ENCODE assay signal across 10 cellular contexts in genomic region chr6:159170333-159170672, GRCh38. TPM values are rescaled to one million over a fixed set of nuclear protein-coding genes. Genes with fewer than 3 reads are reported as not detected.
DNase-seq lines count a peak whose midpoint lies in the region; ATAC-seq, FAIRE-seq and TF ChIP-seq lines count a peak whose summit lies in the region.
"Had no signal": no experiment of that assay in that cellular context is flagged by ENCODE, and none has a peak within 500 bp of the region (broad histone marks: within the 10 kb centered on the region; RNA-seq: fewer than 3 reads in every experiment).

No MANE protein-coding gene starts in this region.

- H3F3A ChIP-seq in GM23248 (ENCODE audit: insufficient read depth): peaks cover 6% of the 10 kb centered on the region

- peak overlapping the region; percentile 64 for H3K9ac ChIP-seq in GM23248
- peak overlapping the region; percentile 26 for H3K9ac ChIP-seq in skeletal muscle satellite cell (ENCODE audit: low read depth, low read length)
- H3K9ac ChIP-seq in HepG2 (ENCODE audit: insufficient read depth, low read depth, low read length): no peak overlapping the region

- intact Hi-C loops in HepG2 (cut with micrococcal nuclease; ENCODE audit: unreplicated experiment): no loop called here

- in situ Hi-C loops in GM23248 (cut with MboI) (loop anchor here (10.0 kb wide), 1 partner anchor 474 kb away; no protein-coding TSS in a partner anchor), HepG2 (cut with HindIII; ENCODE audit: extremely low pct_ligation_motif_present, low pct_unique_long_range_greater_than_20kb) (loop anchor here (5.0 kb wide), 1 partner anchor 477 kb away; no protein-coding TSS in a partner anchor)

- H4K20me1 ChIP-seq in GM23248 (ENCODE audit: insufficient read depth): no peaks in the 10 kb centered on the region
- H4K20me1 ChIP-seq in HepG2 (ENCODE audit: insufficient read depth, low read length): no peaks in the 10 kb centered on the region

- no peak for TF ChIP-seq CTCF in WI38 (IDR thresholded peaks at IDR 0.05; ENCODE audit: low read depth, low read length)
- TF ChIP-seq CTCF in foreskin fibroblast (IDR thresholded peaks at IDR 0.05; ENCODE audit: low read depth, low read length): no peak
- no peak for TF ChIP-seq CTCF in HepG2 (CRISPR knock-in tag; IDR thresholded peaks at IDR 0.05)

- H3K4me2 ChIP-seq in GM23248 (ENCODE audit: unreplicated experiment) (peak overlapping the region; percentile 80), skeletal muscle satellite cell (ENCODE audit: low read length) (peak overlapping the region; percentile 80), HepG2 (ENCODE audit: low read depth, low read length) (no peak overlapping the region)

- TF ChIP-seq RAD21 in HepG2 (CRISPR knock-in tag; IDR thresholded peaks at IDR 0.05): no peak

- H3K36me3 ChIP-seq in GM23248 (ENCODE audit: low read depth) (no peaks in the 10 kb centered on the region), skeletal muscle satellite cell (ENCODE audit: insufficient read depth, low read length) (no peaks in the 10 kb centered on the region), HepG2 (replicated peaks in 1 of 2; ENCODE audit: control insufficient read depth in 1 of 2, insufficient read depth in 2 of 2, low read length in 2 of 2) (no peaks in the 10 kb centered on the region)

- no peak for TF ChIP-seq POLR2A in HepG2 (IDR thresholded peaks at IDR 0.05; ENCODE audit: insufficient read depth in 1 of 2, low read depth in 2 of 2, low read length in 2 of 2)

- no peak for DNase-seq in GM23248
- no peak for DNase-seq in foreskin fibroblast
- no peak for DNase-seq in NCI-H2081 treated with DMSO at 0.1 percent for 48 hours (lab: John Stamatoyannopoulos, UW)
- no peak for DNase-seq in HepG2 (ENCODE audit: low spot score)

- no TSS peak for BruUV-seq in HepG2 (replicated peaks; lab: Mats Ljungman, UMichigan)

- WGBS in GM23248 (ENCODE audit: low coverage in 1 of 2, low lambda C conversion rate in 2 of 2, missing lambda C conversion rate in 2 of 2), 2 experiments: 4% methylated on average over 7 of the region's 7 CpGs
- 42% methylated on average over 7 of the region's 7 CpGs for whole genome bisulfite sequencing in HepG2 (ENCODE audit: low lambda C conversion rate)

- H2AFZ ChIP-seq in GM23248 (peak overlapping the region; percentile 86), HepG2 (ENCODE audit: low read length) (no peak overlapping the region)

- FAIRE-seq in HepG2 (lab: Jason Lieb, UNC): no peak
- FAIRE-seq: GM12891, K562 had no signal

- no peak for TF ChIP-seq EP300 in HepG2 (IDR thresholded peaks at IDR 0.05; ENCODE audit: low read depth in 2 of 2, low read length in 2 of 2)
- no peak for TF ChIP-seq EP300 in HepG2 (CRISPR knock-in tag; IDR thresholded peaks at IDR 0.05; ENCODE audit: borderline replicate concordance)

- POLR2A ChIA-PET in HepG2 (lab: Yijun Ruan, JAX): no interaction called here

- H3K27ac ChIP-seq in GM23248 (no peak overlapping the region), HepG2 (ENCODE audit: extremely low read length, insufficient read depth, low read length) (no peak overlapping the region)
- H3K27ac ChIP-seq: VCaP had no signal

- H3K4me3 ChIP-seq in GM23248: peak overlapping the region; percentile 72
- 0 out of 2 replicates have a peak overlapping the region, but pooled peaks have one; percentile 26 for H3K4me3 ChIP-seq in WI38 (ENCODE audit: low read depth, low read length)
- peak overlapping the region; percentile 37 to 50 for H3K4me3 ChIP-seq in foreskin fibroblast (ENCODE audit: low read depth in 1 of 2, low read length in 2 of 2)
- H3K4me3 ChIP-seq in skeletal muscle satellite cell (ENCODE audit: low read length): peak overlapping the region; percentile 66
- H3K4me3 ChIP-seq in HepG2 (replicated peaks in 1 of 3; ENCODE audit: insufficient read depth in 1 of 3, low read depth in 2 of 3, low read length in 3 of 3): no peak overlapping the region
- H3K4me3 ChIP-seq: K562 had no signal

- no peaks in the 10 kb centered on the region for H3K9me2 ChIP-seq in GM23248 (ENCODE audit: insufficient read depth)

- CTCF ChIA-PET in HepG2 (lab: Yijun Ruan, JAX; ENCODE audit: low intra/inter-chr PET ratio, low total read pairs): no interaction called here

- H3K27me3 ChIP-seq in GM23248 (replicated peaks; ENCODE audit: insufficient read depth) (0 out of 2 replicates have a peak, but pooled peaks cover 7% of the 10 kb centered on the region), skeletal muscle satellite cell (ENCODE audit: control insufficient read depth, insufficient read depth, low read length) (peaks cover 68% of the 10 kb centered on the region), HepG2 (ENCODE audit: control insufficient read depth in 1 of 2, insufficient read depth in 2 of 2, low read length in 2 of 2) (peaks cover 3 to 58% of the 10 kb centered on the region in 2 experiments)

- H3K9me3 ChIP-seq in GM23248 (ENCODE audit: low read depth) (no peaks in the 10 kb centered on the region), skeletal muscle satellite cell (replicated peaks; ENCODE audit: low read length) (no peaks in the 10 kb centered on the region), HepG2 (ENCODE audit: low read length) (no peaks in the 10 kb centered on the region)

- H3K4me1 ChIP-seq in GM23248 (ENCODE audit: insufficient read depth) (peaks cover 21% of the 10 kb centered on the region), skeletal muscle satellite cell (ENCODE audit: control insufficient read depth, insufficient read depth, low read length) (peaks cover 17% of the 10 kb centered on the region), HepG2 (ENCODE audit: insufficient read depth, low read length) (no peaks in the 10 kb centered on the region)

- H3K79me2 ChIP-seq in GM23248 (ENCODE audit: insufficient read depth) (no peaks in the 10 kb centered on the region), HepG2 (ENCODE audit: insufficient read depth, low read length) (no peaks in the 10 kb centered on the region)

- ATAC-seq in GM19452 (IDR thresholded peaks at IDR 0.05; ENCODE audit: unreplicated experiment) (no peak), HepG2 (no peak)
- ATAC-seq: K562 had no signal

TF ChIP-seq in HepG2, 621 proteins besides CTCF, POLR2A, EP300 and RAD21 (continues in another document):
- TF ChIP-seq ERF (CRISPR knock-in tag; IDR thresholded peaks at IDR 0.05) (no peak), ETV5 (CRISPR knock-in tag; IDR thresholded peaks at IDR 0.05; ENCODE audit: borderline replicate concordance) (no peak), ZMAT5 (CRISPR knock-in tag; IDR thresholded peaks at IDR 0.05; ENCODE audit: borderline replicate concordance, low read depth) (no peak), REXO4 (CRISPR knock-in tag; IDR thresholded peaks at IDR 0.05; ENCODE audit: borderline replicate concordance) (no peak), ZNF367 (CRISPR knock-in tag; IDR thresholded peaks at IDR 0.05; ENCODE audit: borderline replicate concordance) (no peak), ZNF17 (CRISPR knock-in tag; IDR thresholded peaks at IDR 0.05) (no peak), HIC2 (CRISPR knock-in tag; IDR thresholded peaks at IDR 0.05; ENCODE audit: low read depth) (no peak), ZFP36 (IDR thresholded peaks at IDR 0.05; ENCODE audit: borderline replicate concordance, low read depth, low read length, partially characterized antibody) (no peak)

RNA-seq across cellular contexts. Expression of gene FNDC1, which starts 1.1 kb away (rescaled TPM):
- total RNA-seq in GM23248 (2014; rRNA removed; shearing (Covaris generic)): 4.8 and 5.2 TPM in 2 replicates
- polyA plus RNA-seq in GM23248 (2016; fragmentation: Nextera tagmentation; extraction: Ambion mirVana) (7.8 and 8.6 TPM in 2 replicates), HepG2 (2011; rRNA removed) (not detected in 2 replicates)
- total RNA-seq in skeletal muscle satellite cell (2012; rRNA removed): under 0.01 and 0.22 TPM in 2 replicates
- not detected in 2 replicates for total RNA-seq in HepG2 (2016; rRNA removed; fragmentation: Illumina TruSeq; extraction: Trizol)
- not detected in 2 replicates for total RNA-seq in HepG2 (2016; cell fraction: cytosol; rRNA removed; fragmentation: Illumina TruSeq; extraction: Trizol; ENCODE audit: low read depth)
- total RNA-seq in HepG2 (2016; cell fraction: insoluble cytoplasmic fraction; rRNA removed; fragmentation: Illumina TruSeq; extraction: Trizol): not detected in 2 replicates
- total RNA-seq in HepG2 (2016; cell fraction: membrane; rRNA removed; fragmentation: Illumina TruSeq; extraction: Trizol): not detected in 2 replicates
- total RNA-seq in HepG2 (2016; cell fraction: nucleus; rRNA removed; fragmentation: Illumina TruSeq; extraction: Trizol): not detected in 2 replicates
- not detected in 2 replicates for polyA plus RNA-seq in HepG2 (2011; cell fraction: cytosol; rRNA removed)
- polyA plus RNA-seq in HepG2 (2011; cell fraction: nucleus; rRNA removed): not detected in 2 replicates
- not detected in 2 replicates for polyA plus RNA-seq in HepG2 (2012)
- polyA plus RNA-seq in HepG2 (2016; cell fraction: cytosol; fragmentation: Illumina TruSeq; extraction: Trizol; ENCODE audit: low read depth): not detected in 2 replicates
- polyA plus RNA-seq in HepG2 (2016; cell fraction: insoluble cytoplasmic fraction; fragmentation: Illumina TruSeq; extraction: Trizol; ENCODE audit: low read depth): not detected in 2 replicates
- not detected in 2 replicates for polyA plus RNA-seq in HepG2 (2016; cell fraction: membrane; fragmentation: Illumina TruSeq; extraction: Trizol; ENCODE audit: low read depth)
- not detected in 2 replicates for polyA plus RNA-seq in HepG2 (2016; cell fraction: nucleus; fragmentation: Illumina TruSeq; extraction: Trizol; ENCODE audit: insufficient read depth, low read depth)
- polyA minus RNA-seq in HepG2 (2011; rRNA and poly(A)+ RNA removed; ENCODE audit: low replicate concordance): not detected in 2 replicates
- polyA minus RNA-seq in HepG2 (2011; cell fraction: cytosol; rRNA and poly(A)+ RNA removed): not detected in 2 replicates
- not detected in 2 replicates for polyA minus RNA-seq in HepG2 (2011; cell fraction: nucleus; rRNA and poly(A)+ RNA removed)
- total RNA-seq: K562 had no signal
- polyA plus RNA-seq: K562 had no signal

Comparison
In these comparisons a context has a peak if more than half of its experiments do, and no peak if none do; other contexts are left out.
1. H3K4me3 ChIP-seq: peak in GM23248 (single experiment), WI38 (single experiment), foreskin fibroblast (2 of 2) and skeletal muscle satellite cell (single experiment); none in HepG2 (0 of 3).